11 cellular contexts compared by ENCODE assay signal in genomic region chr1:213622365-213623087, GRCh38.
A peak's percentile ranks its signal among the peaks of the same experiment; 100 is the strongest.
DNase-seq lines count a peak whose midpoint lies in the region; ATAC-seq lines count a peak whose summit lies in the region.
"Had no signal": no experiment of that assay in that cellular context is flagged by ENCODE, and none has a peak within 500 bp of the region (broad histone marks: within the 10 kb centered on the region; RNA-seq: fewer than 3 reads in every experiment).

No MANE protein-coding gene starts in this region.

- no peak overlapping the region for H4K91ac ChIP-seq in neuronal stem cell (ENCODE audit: low read depth, low read length, poor library complexity)

- no peak overlapping the region for H3K9ac ChIP-seq in neuronal stem cell (ENCODE audit: low read depth, low read length, poor library complexity)

- DNase-seq in HK-2 (ENCODE audit: unreplicated experiment) = peak; percentile 48
- DNase-seq in neuronal stem cell (ENCODE audit: low spot score) = no peak
- no peak for DNase-seq in NCI-H526 treated with DMSO at 0.1 percent for 48 hours (lab: John Stamatoyannopoulos, UW)
- DNase-seq in SHP77 (lab: John Stamatoyannopoulos, UW) = no peak
- DNase-seq in posterior vena cava (ENCODE audit: low spot score) = no peak
- DNase-seq: amniotic stem cell, mesenchymal stem cell, NCI-H1930, T1000 had no signal

- H3K23ac ChIP-seq in neuronal stem cell (ENCODE audit: low read depth, low read length, poor library complexity) = no peak overlapping the region

- H2AK5ac ChIP-seq in neuronal stem cell (ENCODE audit: low read depth, low read length) = no peak overlapping the region

- no peak overlapping the region for H3K14ac ChIP-seq in neuronal stem cell (ENCODE audit: low read length)

- H3K18ac ChIP-seq in neuronal stem cell (ENCODE audit: low read length) = peak overlapping the region; percentile 79

- no peak overlapping the region for H3K4me2 ChIP-seq in neuronal stem cell (ENCODE audit: insufficient read depth, low read length, poor library complexity, severe bottlenecking)

- H2BK120ac ChIP-seq in neuronal stem cell (ENCODE audit: low read depth, low read length) = no peak overlapping the region

- H3K4me3 ChIP-seq in neuronal stem cell (ENCODE audit: low read length in 2 of 2) = no peak overlapping the region

- H2BK12ac ChIP-seq in neuronal stem cell (ENCODE audit: low read length) = peak overlapping the region; percentile 78

- no peak overlapping the region for H2BK15ac ChIP-seq in neuronal stem cell (ENCODE audit: low read length)

- intact Hi-C loops in posterior vena cava (cut with DNase I) = no loop called here

- no peaks in the 10 kb centered on the region for H3K36me3 ChIP-seq in neuronal stem cell (replicated peaks in 1 of 2; ENCODE audit: control insufficient read depth in 2 of 2, insufficient read depth in 2 of 2, low read length in 2 of 2)

- peaks cover 0 to 5% of the 10 kb centered on the region in 2 donors for H3K4me1 ChIP-seq in neuronal stem cell (ENCODE audit: control insufficient read depth in 2 of 2, insufficient read depth in 1 of 2, low read depth in 1 of 2, low read length in 2 of 2)

- whole genome bisulfite sequencing in neuronal stem cell (ENCODE audit: extremely low coverage in 2 of 2, insufficient read length in 2 of 2, insufficient replicate concordance in 1 of 2), 2 donors = no CpG with 5 or more reads among the region's 19 CpGs

- H2BK5ac ChIP-seq in neuronal stem cell (ENCODE audit: low read length) = no peak overlapping the region

- H3K9me3 ChIP-seq in neuronal stem cell (replicated peaks in 1 of 2; ENCODE audit: control insufficient read depth in 2 of 2, insufficient read depth in 1 of 2, low read depth in 1 of 2, low read length in 2 of 2) = no peaks in the 10 kb centered on the region

- ATAC-seq in GM18909 (IDR thresholded peaks at IDR 0.05; ENCODE audit: poor library complexity, unreplicated experiment) = peak; percentile 72
- ATAC-seq in GM21723 (IDR thresholded peaks at IDR 0.05; ENCODE audit: unreplicated experiment) = peak; percentile 79

- no peak overlapping the region for H3K4ac ChIP-seq in neuronal stem cell (ENCODE audit: low read length)

- no peaks in the 10 kb centered on the region for H3K27me3 ChIP-seq in neuronal stem cell (ENCODE audit: control insufficient read depth in 3 of 3, insufficient read depth in 3 of 3, low read depth in 1 of 3, low read length in 3 of 3)

- H4K8ac ChIP-seq in neuronal stem cell (ENCODE audit: low read depth, low read length) = no peak overlapping the region

- H2AFZ ChIP-seq in neuronal stem cell (ENCODE audit: low read length) = no peak overlapping the region

- H3K79me1 ChIP-seq in neuronal stem cell (ENCODE audit: low read depth, low read length) = no peaks in the 10 kb centered on the region

- no peak overlapping the region for H3K27ac ChIP-seq in neuronal stem cell (replicated peaks; ENCODE audit: low read length)
